Comparison of ENCODE assay signal across 25 cellular contexts in genomic region chr4:133347409-133347808, GRCh38.
"Had no signal": no experiment of that assay in that cellular context is flagged by ENCODE, and none has a peak within 500 bp of the region (broad histone marks: within the 10 kb centered on the region; RNA-seq: fewer than 3 reads in every experiment).

No MANE protein-coding gene starts in this region.

- H3K36me3 Mint-ChIP-seq: naive B cell; stimulated activated naive B cell treated with anti-CD40 and anti-IgM and Interleukin-4, amounts not matched to agents 10 μg/mL and 1 μg/mL and 100 μg/mL, for 72 hours had no signal

- H3K27me3 Mint-ChIP-seq: naive B cell; stimulated activated naive B cell treated with anti-CD40 and anti-IgM and Interleukin-4, amounts not matched to agents 10 μg/mL and 1 μg/mL and 100 μg/mL, for 72 hours; stimulated activated naive CD8-positive, alpha-beta T cell treated with anti-CD3 and anti-CD28 coated beads, Interleukin-15, amount 100 ng/mL, for 72 hours had no signal

- H3K4me1 Mint-ChIP-seq: naive B cell; nephron; stimulated activated naive B cell treated with anti-CD40 and anti-IgM and Interleukin-4, amounts not matched to agents 10 μg/mL and 1 μg/mL and 100 μg/mL, for 72 hours; stimulated activated naive CD8-positive, alpha-beta T cell treated with anti-CD3 and anti-CD28 coated beads, Interleukin-15, amount 100 ng/mL, for 72 hours had no signal

- DNase-seq: effector CD4-positive, alpha-beta T cell; endodermal cell; foreskin melanocyte; head of caudate nucleus; left colon; left ventricle myocardium superior; mesenchymal stem cell; midbrain; naive B cell; psoas muscle; retina; spleen; stimulated activated CD4-positive, alpha-beta T cell treated with anti-CD3 and anti-CD28 coated beads, Interleukin-15, amount 100 ng/mL, for 24 hours; stimulated activated CD4-positive, alpha-beta T cell treated with anti-CD3 and anti-CD28 coated beads, Interleukin-1b, Interleukin-23, amount 100 ng/mL, for 48 hours; stimulated activated CD4-positive, alpha-beta T cell treated with anti-CD3 and anti-CD28 coated beads, Interleukin-4, amount 100 ng/mL, for 24 hours; stimulated activated naive B cell treated with anti-CD40 and anti-IgM and Interleukin-4, amounts not matched to agents 10 μg/mL and 1 μg/mL and 100 μg/mL, for 72 hours; stimulated activated naive CD8-positive, alpha-beta T cell treated with anti-CD3 and anti-CD28 coated beads, Interleukin-15, amount 100 ng/mL, for 72 hours; testis; upper lobe of right lung had no signal

- H3K9me3 ChIP-seq: testis, upper lobe of right lung, vagina had no signal

- H3K36me3 ChIP-seq: spleen, tibial nerve, upper lobe of right lung, vagina had no signal

- H3K9ac ChIP-seq: parathyroid adenoma had no signal

- H3K27ac ChIP-seq: hepatocyte, parathyroid adenoma, psoas muscle, spleen, testis, tibial nerve, upper lobe of right lung, vagina had no signal

- H3K9me3 Mint-ChIP-seq: endodermal cell had no signal

- H3K27me3 ChIP-seq: hepatocyte, spleen, testis, tibial nerve, upper lobe of right lung, vagina had no signal

- H3K27ac Mint-ChIP-seq: endodermal cell; naive B cell; nephron; stimulated activated naive B cell treated with anti-CD40 and anti-IgM and Interleukin-4, amounts not matched to agents 10 μg/mL and 1 μg/mL and 100 μg/mL, for 72 hours; stimulated activated naive CD8-positive, alpha-beta T cell treated with anti-CD3 and anti-CD28 coated beads, Interleukin-15, amount 100 ng/mL, for 72 hours had no signal

- H3K4me1 ChIP-seq: parathyroid adenoma, psoas muscle, spleen, testis, tibial nerve, upper lobe of right lung, vagina had no signal

- H3K4me3 ChIP-seq: hepatocyte, lung, psoas muscle, spleen, testis, tibial nerve, upper lobe of right lung, vagina had no signal

- H3K79me2 ChIP-seq: hepatocyte, parathyroid adenoma had no signal

- H3K4me3 Mint-ChIP-seq: endodermal cell; naive B cell; nephron; stimulated activated naive B cell treated with anti-CD40 and anti-IgM and Interleukin-4, amounts not matched to agents 10 μg/mL and 1 μg/mL and 100 μg/mL, for 72 hours; stimulated activated naive CD8-positive, alpha-beta T cell treated with anti-CD3 and anti-CD28 coated beads, Interleukin-15, amount 100 ng/mL, for 72 hours had no signal

- H2AFZ ChIP-seq: hepatocyte, parathyroid adenoma had no signal

- H3K4me2 ChIP-seq: hepatocyte had no signal
